Comparison of ENCODE assay signal across 14 cellular contexts in genomic region chr10:77524300-77524711, GRCh38.
DNase-seq lines count a peak whose midpoint lies in the region; ATAC-seq and TF ChIP-seq lines count a peak whose summit lies in the region.
"Had no signal": no experiment of that assay in that cellular context is flagged by ENCODE, and none has a peak within 500 bp of the region (broad histone marks: within the 10 kb centered on the region; RNA-seq: fewer than 3 reads in every experiment).

No MANE protein-coding gene starts in this region.

- DNase-seq in AG09319 (ENCODE audit: extremely low read depth, low read depth) (peak; percentile 62), MM.1S (peak; percentile 45), epidermal melanocyte (ENCODE audit: insufficient read length, low spot score) (peak; percentile 64), omental fat pad (ENCODE audit: low spot score) (no peak), thyroid gland (no peak), natural killer cell (no peak)
- DNase-seq: activated CD4-positive, alpha-beta memory T cell treated with anti-CD3 and anti-CD28 coated beads for 36 hours; effector CD8-positive, alpha-beta T cell; mucosa of descending colon; NCI-H2081 treated with DMSO at 0.1 percent for 48 hours had no signal

- H3K4me3 Mint-ChIP-seq in natural killer cell = no peak overlapping the region
- H3K4me3 Mint-ChIP-seq: activated CD4-positive, alpha-beta memory T cell treated with anti-CD3 and anti-CD28 coated beads for 36 hours; T-helper 1 cell treated with Interleukin-12 subunit alpha and Interleukin-12 subunit beta and Interleukin-4 antibody, amounts not matched to agents 30 μg/mL and 1 μg/mL, for 36 hours had no signal

- H3K36me3 ChIP-seq in MM.1S (replicated peaks; ENCODE audit: insufficient read depth, low read length) = no peaks in the 10 kb centered on the region
- no peaks in the 10 kb centered on the region for H3K36me3 ChIP-seq in thyroid gland

- H3K4me1 ChIP-seq in MM.1S (ENCODE audit: low read length) = peaks cover 12% of the 10 kb centered on the region
- H3K4me1 ChIP-seq in thyroid gland = no peaks in the 10 kb centered on the region

- H4K20me1 ChIP-seq in MM.1S (ENCODE audit: insufficient read depth, low read length) = no peaks in the 10 kb centered on the region

- H3K4me3 ChIP-seq in MM.1S (ENCODE audit: low read length) (no peak overlapping the region), thyroid gland (replicated peaks in 1 of 3) (no peak overlapping the region)
- H3K4me3 ChIP-seq: mucosa of descending colon had no signal

- H3K27ac Mint-ChIP-seq in natural killer cell = no peak overlapping the region
- H3K27ac Mint-ChIP-seq: activated CD4-positive, alpha-beta memory T cell treated with anti-CD3 and anti-CD28 coated beads for 36 hours; T-helper 1 cell treated with Interleukin-12 subunit alpha and Interleukin-12 subunit beta and Interleukin-4 antibody, amounts not matched to agents 30 μg/mL and 1 μg/mL, for 36 hours had no signal

- H2AFZ ChIP-seq in MM.1S (ENCODE audit: low read length) = no peak overlapping the region

- no peak for TF ChIP-seq POLR2A in thyroid gland (IDR thresholded peaks at IDR 0.05)

- ATAC-seq in omental fat pad (ENCODE audit: low FRiP score) (peak; percentile 33), GM21717 (IDR thresholded peaks at IDR 0.05; ENCODE audit: unreplicated experiment) (no peak), natural killer cell (no peak), HG03159 (IDR thresholded peaks at IDR 0.05; ENCODE audit: unreplicated experiment) (no peak)
- ATAC-seq: mucosa of descending colon had no signal

- TF ChIP-seq CTCF in AG09319 (IDR thresholded peaks at IDR 0.05; ENCODE audit: low read depth, low read length) = no peak
- no peak for TF ChIP-seq CTCF in MM.1S (IDR thresholded peaks at IDR 0.05; ENCODE audit: low read length)
- no peak for TF ChIP-seq CTCF in omental fat pad (IDR thresholded peaks at IDR 0.05)
- no peak for TF ChIP-seq CTCF in thyroid gland (IDR thresholded peaks at IDR 0.05)
- no peak for TF ChIP-seq CTCF in natural killer cell (IDR thresholded peaks at IDR 0.05)

- H3K79me2 ChIP-seq in MM.1S (ENCODE audit: low read length) = no peaks in the 10 kb centered on the region

- no peak overlapping the region for H3K9ac ChIP-seq in MM.1S (ENCODE audit: low read length)

- no peaks in the 10 kb centered on the region for H3F3A ChIP-seq in MM.1S (ENCODE audit: insufficient read depth, low read length)

- H3K4me2 ChIP-seq in MM.1S (ENCODE audit: low read depth, low read length) = peak overlapping the region; percentile 46; the same call in 1 of the 2 replicates

- peaks cover 0 to 5% of the 10 kb centered on the region in 2 donors for H3K4me1 Mint-ChIP-seq in natural killer cell

- peaks cover 7 to 14% of the 10 kb centered on the region in 2 donors for H3K27me3 Mint-ChIP-seq in natural killer cell (ENCODE audit: low read depth in 2 of 2)

- no peaks in the 10 kb centered on the region for H3K9me2 ChIP-seq in MM.1S (replicated peaks; ENCODE audit: insufficient read depth, low read length)

- intact Hi-C loops in thyroid gland (cut with DNase I) (no loop called here), natural killer cell (cut with micrococcal nuclease) (no loop called here)

- no peaks in the 10 kb centered on the region for H3K9me3 ChIP-seq in MM.1S (replicated peaks; ENCODE audit: insufficient read depth, low read length)
- H3K9me3 ChIP-seq in thyroid gland = no peaks in the 10 kb centered on the region
- H3K9me3 ChIP-seq: mucosa of descending colon had no signal

- H3K9me3 Mint-ChIP-seq in natural killer cell = peaks cover 0 to 4% of the 10 kb centered on the region in 2 donors
- H3K9me3 Mint-ChIP-seq: activated CD4-positive, alpha-beta memory T cell treated with anti-CD3 and anti-CD28 coated beads for 36 hours; T-helper 1 cell treated with Interleukin-12 subunit alpha and Interleukin-12 subunit beta and Interleukin-4 antibody, amounts not matched to agents 30 μg/mL and 1 μg/mL, for 36 hours had no signal

- H3K36me3 Mint-ChIP-seq in natural killer cell = no peaks in the 10 kb centered on the region
- H3K36me3 Mint-ChIP-seq: activated CD4-positive, alpha-beta memory T cell treated with anti-CD3 and anti-CD28 coated beads for 36 hours had no signal

- H3K27ac ChIP-seq in MM.1S (ENCODE audit: low read length) = no peak overlapping the region
- no peak overlapping the region for H3K27ac ChIP-seq in thyroid gland
- H3K27ac ChIP-seq: C4-2B had no signal

- 45 to 58% methylated on average over 6 of the region's 6 CpGs for WGBS in thyroid gland, 2 donors

- H3K27me3 ChIP-seq in MM.1S (replicated peaks; ENCODE audit: insufficient read depth, low read length) (no peaks in the 10 kb centered on the region), thyroid gland (no peaks in the 10 kb centered on the region)

Comparison
In these comparisons a context has a peak if more than half of its experiments do, and no peak if none do; other contexts are left out.
1. DNase-seq: peak in AG09319 (single experiment), MM.1S (single experiment) and epidermal melanocyte (single experiment); none in omental fat pad (single experiment), thyroid gland (0 of 2) and natural killer cell (single experiment).